In genomic region chr13:38781539-38781938, GRCh38 we compare ENCODE assay signal across 24 cellular contexts.
A peak's percentile ranks its signal among the peaks of the same experiment; 100 is the strongest.
DNase-seq lines count a peak whose midpoint lies in the region; ATAC-seq, FAIRE-seq and TF ChIP-seq lines count a peak whose summit lies in the region.
"Had no signal": no experiment of that assay in that cellular context is flagged by ENCODE, and none has a peak within 500 bp of the region (broad histone marks: within the 10 kb centered on the region; RNA-seq: fewer than 3 reads in every experiment).

No MANE protein-coding gene starts in this region.

- no peak for TF ChIP-seq CTCF in GM12878 (IDR thresholded peaks at IDR 0.05 in 2 of 3, conservative IDR thresholded peaks at IDR 0.05 in 1 of 3; ENCODE audit: control insufficient read depth in 2 of 3, extremely low read depth in 1 of 3, insufficient read depth in 1 of 3, low read depth in 3 of 3, low read length in 3 of 3)
- no peak for TF ChIP-seq CTCF in K562 (IDR thresholded peaks at IDR 0.05 in 2 of 3, conservative IDR thresholded peaks at IDR 0.05 in 1 of 3; ENCODE audit: insufficient read depth in 2 of 3, low read depth in 1 of 3, low read length in 3 of 3)
- no peak for TF ChIP-seq CTCF in Peyer's patch (IDR thresholded peaks at IDR 0.05)

- H3K9ac ChIP-seq in GM12878 (ENCODE audit: control insufficient read depth, insufficient read depth, low read length) (no peak overlapping the region), K562 (ENCODE audit: insufficient read depth in 1 of 2, low read depth in 2 of 2, low read length in 2 of 2) (no peak overlapping the region)
- H3K9ac ChIP-seq: BLaER1 had no signal

- H3K9me3 ChIP-seq in GM12878 (replicated peaks; ENCODE audit: control insufficient read depth, insufficient read depth, low read length) (no peaks in the 10 kb centered on the region), K562 (replicated peaks; ENCODE audit: control insufficient read depth, insufficient read depth, low read depth, low read length) (no peaks in the 10 kb centered on the region), Peyer's patch (no peaks in the 10 kb centered on the region)
- H3K9me3 ChIP-seq: BE2C, BLaER1 had no signal

- TF ChIP-seq EP300 in GM12878 (IDR thresholded peaks at IDR 0.05; ENCODE audit: borderline replicate concordance in 1 of 2, control insufficient read depth in 1 of 2, low read depth in 2 of 2, low read length in 2 of 2) = no peak
- no peak for TF ChIP-seq EP300 in K562 (IDR thresholded peaks at IDR 0.05; ENCODE audit: low read length)

- in situ Hi-C loops in GM12878 (cut with MboI) = no loop called here
- in situ Hi-C loops in K562 (cut with MboI) = no loop called here

- RAD21 ChIA-PET in GM12878 (lab: Charles Lee; ENCODE audit: unreplicated experiment) = no interaction called here

- BruUV-seq in GM12878 (replicated peaks; lab: Mats Ljungman, UMichigan) (no TSS peak), K562 (replicated peaks; lab: Mats Ljungman, UMichigan) (no TSS peak)

- no peak overlapping the region for H2AFZ ChIP-seq in GM12878 (ENCODE audit: control insufficient read depth, low read depth, low read length)
- no peak overlapping the region for H2AFZ ChIP-seq in K562 (ENCODE audit: low read depth, low read length)

- H3K27ac ChIP-seq in GM12878 (ENCODE audit: control insufficient read depth, insufficient read depth) (no peak overlapping the region), K562 (ENCODE audit: extremely low read depth, low read depth, low read length) (no peak overlapping the region), Peyer's patch (no peak overlapping the region)
- H3K27ac ChIP-seq: BLaER1 had no signal

- SMC1A ChIA-PET in GM12878 (lab: Charles Lee; ENCODE audit: uncharacterized antibody, unreplicated experiment) = no interaction called here

- H3K4me3 ChIP-seq in GM12878 (no peak overlapping the region), K562 (no peak overlapping the region), Peyer's patch (no peak overlapping the region)
- H3K4me3 ChIP-seq: BLaER1 had no signal

- CTCF ChIA-PET in GM12878 (lab: Yijun Ruan, JAX) (no interaction called here), K562 (lab: Yijun Ruan, JAX; ENCODE audit: low intra/inter-chr PET ratio) (no interaction called here)

- TF ChIP-seq POLR2A in GM12878 (IDR thresholded peaks at IDR 0.05; ENCODE audit: low read depth, low read length) (no peak), K562 (conservative IDR thresholded peaks at IDR 0.05) (no peak), Peyer's patch (IDR thresholded peaks at IDR 0.05) (no peak)

- TF ChIP-seq RAD21 in GM12878 (IDR thresholded peaks at IDR 0.05; ENCODE audit: insufficient read depth, low read depth, low read length) (no peak), K562 (CRISPR knock-in tag; conservative IDR thresholded peaks at IDR 0.05 in 1 of 2, IDR thresholded peaks at IDR 0.05 in 1 of 2) (no peak)

- POLR2A ChIA-PET in GM12878 (lab: Charles Lee) (no interaction called here), K562 (lab: Yijun Ruan, JAX) (no interaction called here)

- DNase-seq in GM12878 (ENCODE audit: low read depth, low spot score) = no peak
- DNase-seq in K562 (ENCODE audit: extremely low read depth in 1 of 4, low spot score in 3 of 4) = no peak
- no peak for DNase-seq in sciatic nerve (ENCODE audit: low spot score)
- DNase-seq in HPDE6-E6E7 (ENCODE audit: extremely low spot score) = no peak
- DNase-seq in Peyer's patch = no peak
- DNase-seq: 8988T; ACHN; BE2C; C1 segment of cervical spinal cord; CD4-positive, alpha-beta memory T cell; CD4-positive, CD25-positive, alpha-beta regulatory T cell; CD8-positive, alpha-beta memory T cell; COR-L47; DMS 273 treated with DMSO at 0.1 percent for 48 hours; DMS153; DMS53; DMS79; DND-41; EL; GDM1 had no signal

- H3K36me3 ChIP-seq in GM12878 (ENCODE audit: control insufficient read depth in 2 of 2, insufficient read depth in 2 of 2, low read length in 1 of 2) (no peaks in the 10 kb centered on the region), K562 (ENCODE audit: control insufficient read depth, insufficient read depth, low read length) (no peaks in the 10 kb centered on the region), Peyer's patch (no peaks in the 10 kb centered on the region)
- H3K36me3 ChIP-seq: BE2C, BLaER1 had no signal

- H4K20me1 ChIP-seq in GM12878 (ENCODE audit: control insufficient read depth, insufficient read depth) (no peaks in the 10 kb centered on the region), K562 (replicated peaks; ENCODE audit: control insufficient read depth, insufficient read depth, low read length) (no peaks in the 10 kb centered on the region)
- H4K20me1 ChIP-seq: BLaER1 had no signal

- H3K4me1 ChIP-seq in GM12878 (ENCODE audit: control insufficient read depth, insufficient read depth, low read length) (no peaks in the 10 kb centered on the region), K562 (replicated peaks in 1 of 2; ENCODE audit: control insufficient read depth in 2 of 2, insufficient read depth in 2 of 2, low read length in 2 of 2) (no peaks in the 10 kb centered on the region), Peyer's patch (no peaks in the 10 kb centered on the region)
- H3K4me1 ChIP-seq: BE2C, BLaER1 had no signal

- intact Hi-C loops in GM12878 (cut with micrococcal nuclease; ENCODE audit: unreplicated experiment) (no loop called here), K562 (cut with micrococcal nuclease) (no loop called here), sciatic nerve (cut with DNase I) (no loop called here)

- H3K79me2 ChIP-seq in GM12878 (ENCODE audit: control insufficient read depth, insufficient read depth, low read length) (no peaks in the 10 kb centered on the region), K562 (ENCODE audit: control insufficient read depth, insufficient read depth, low read length) (no peaks in the 10 kb centered on the region)

- H3K27me3 ChIP-seq in GM12878 (replicated peaks in 1 of 2; ENCODE audit: control insufficient read depth in 2 of 2, insufficient read depth in 2 of 2, low read length in 1 of 2) = no peaks in the 10 kb centered on the region; a peak in 1 of 4 replicates
- H3K27me3 ChIP-seq in K562 (ENCODE audit: control insufficient read depth in 2 of 2, insufficient read depth in 2 of 2, low read length in 2 of 2) = no peaks in the 10 kb centered on the region
- H3K27me3 ChIP-seq in Peyer's patch = no peaks in the 10 kb centered on the region
- H3K27me3 ChIP-seq: BLaER1 had no signal

- no peaks in the 10 kb centered on the region for H3K9me1 ChIP-seq in K562 (ENCODE audit: control insufficient read depth, insufficient read depth, low read length)

- 0% methylated on average over 3 of the region's 3 CpGs for WGBS in GM12878 (ENCODE audit: insufficient coverage, insufficient replicate concordance, low lambda C conversion rate, missing lambda C conversion rate)
- 0% methylated on average over 3 of the region's 3 CpGs for WGBS in K562 (ENCODE audit: insufficient coverage, low coverage, missing lambda C conversion rate)

- no peak for ATAC-seq in GM12878
- no peak for ATAC-seq in K562
- peak; percentile 84 for ATAC-seq in sciatic nerve

- no peak overlapping the region for H3K4me2 ChIP-seq in GM12878 (ENCODE audit: control insufficient read depth, insufficient read depth)
- no peak overlapping the region for H3K4me2 ChIP-seq in K562 (ENCODE audit: insufficient read depth, low read length)
- H3K4me2 ChIP-seq: BLaER1 had no signal

- FAIRE-seq in GM12878 (lab: Jason Lieb, UNC) (no peak), K562 (lab: Jason Lieb, UNC) (no peak)
- FAIRE-seq: A204.1, GM12891, GM19239 had no signal

TF ChIP-seq in GM12878, 131 proteins besides CTCF, POLR2A, EP300 and RAD21:
- TF ChIP-seq CHD4 (IDR thresholded peaks at IDR 0.05) (no peak), RAD51 (IDR thresholded peaks at IDR 0.05) (peak; percentile 45; the same call in 1 of the 2 replicates)
TF ChIP-seq in GM12878: peak in this region for 1.

TF ChIP-seq in K562, 482 proteins besides CTCF, POLR2A, EP300 and RAD21:
- TF ChIP-seq RAD51 (IDR thresholded peaks at IDR 0.05; ENCODE audit: borderline replicate concordance, low read depth) (0 out of 2 replicates have a peak, but pooled peaks have one; percentile 32), GTF3C2 (IDR thresholded peaks at IDR 0.05; ENCODE audit: borderline replicate concordance, extremely low read depth, insufficient read length) (no peak), TFE3 (CRISPR knock-in tag; IDR thresholded peaks at IDR 0.05) (peak; percentile 74)

Comparison
In these comparisons a context has a peak if more than half of its experiments do, and no peak if none do; other contexts are left out.
1. Of the 99 proteins assayed by ChIP-seq in both K562 and GM12878: peak only in K562: none; only in GM12878: none; in both: RAD51; in neither: 98.